Comparison of ENCODE assay signal across 1 cellular context in genomic region chr2:101151141-101151858, GRCh38.
TF ChIP-seq lines count a peak whose summit lies in the region.

TBC1D8 (minus strand) TSS chr2:101151382; CDS start chr2:101151253, 129 bp downstream.

TF ChIP-seq in HCT116, 20 proteins besides CTCF, POLR2A, EP300 and RAD21 (continued from another document):
- no peak for TF ChIP-seq REST (IDR thresholded peaks at IDR 0.05; ENCODE audit: low read depth)
- TF ChIP-seq SP1 (IDR thresholded peaks at IDR 0.05; ENCODE audit: low read depth), result peak; percentile 43; the same call in 1 of the 2 replicates
- peak; percentile 37 for TF ChIP-seq MAX (IDR thresholded peaks at IDR 0.05)
- TF ChIP-seq YY1 (IDR thresholded peaks at IDR 0.05; ENCODE audit: extremely low read depth, insufficient replicate concordance, low read depth, low read length), result peak; percentile 33
- no peak for TF ChIP-seq FOSL1 (IDR thresholded peaks at IDR 0.05; ENCODE audit: low read depth)
TF ChIP-seq in HCT116: peak in this region for 7.
